9 cellular contexts compared by ENCODE assay signal in genomic region chr15:76034111-76034510, GRCh38. TPM values are rescaled to one million over a fixed set of nuclear protein-coding genes. Genes with fewer than 3 reads are reported as not detected.
"Had no signal": no experiment of that assay in that cellular context is flagged by ENCODE, and none has a peak within 500 bp of the region (broad histone marks: within the 10 kb centered on the region; RNA-seq: fewer than 3 reads in every experiment).

No MANE protein-coding gene starts in this region.

- H3K4me3 ChIP-seq: GM23338, K562 had no signal

- H3K9me3 Mint-ChIP-seq: GM23338, H9 had no signal

- H3K27ac ChIP-seq: HL-60 had no signal

- H3K4me2 ChIP-seq: GM23338 had no signal

- DNase-seq: H9, HCEC 1CT, IMR-90, KG1 had no signal

- H3K4me3 Mint-ChIP-seq: GM23338, H9 had no signal

- H2AFZ ChIP-seq: GM23338 had no signal

- ATAC-seq: GM23338, K562 had no signal

- H3K27ac Mint-ChIP-seq: GM23338, H9 had no signal

RNA-seq across cellular contexts. Expression of gene NRG4, which starts 21.9 kb away (rescaled TPM):
- total RNA-seq: H1, H9, HT1080, IMR-90 had no signal
- polyA plus RNA-seq: IMR-90 had no signal

RNA-seq across cellular contexts. Expression of gene TMEM266, which starts 25.7 kb away (rescaled TPM):
- total RNA-seq: IMR-90, K562 had no signal
- polyA plus RNA-seq: IMR-90, K562 had no signal
